14 cellular contexts compared by ENCODE assay signal in genomic region chrX:49345402-49345801, GRCh38. TPM values are rescaled to one million over a fixed set of nuclear protein-coding genes. Genes with fewer than 3 reads are reported as not detected.
"Had no signal": no experiment of that assay in that cellular context is flagged by ENCODE, and none has a peak within 500 bp of the region (broad histone marks: within the 10 kb centered on the region; RNA-seq: fewer than 3 reads in every experiment).

No MANE protein-coding gene starts in this region.

RNA-seq across cellular contexts. Expression of gene GAGE13, which starts 14.0 kb away (rescaled TPM):
- total RNA-seq: activated B cell treated with CpG ODN at 0.5 μM for 24 hours; activated CD4-positive, alpha-beta memory T cell treated with anti-CD3 and anti-CD28 coated beads for 36 hours; activated CD4-positive, alpha-beta memory T cell treated with anti-CD3 and anti-CD28 coated beads, Interleukin-2, amount 10 ng/mL, durations not matched to agents 7 days and 5 days; activated CD4-positive, alpha-beta T cell treated with anti-CD3 and anti-CD28 coated beads for 36 hours; activated CD4-positive, alpha-beta T cell treated with anti-CD3 and anti-CD28 coated beads, Interleukin-2, amount 10 ng/mL, durations not matched to agents 7 days and 5 days; activated CD8-positive, alpha-beta memory T cell treated with anti-CD3 and anti-CD28 coated beads for 36 hours; activated CD8-positive, alpha-beta memory T cell treated with anti-CD3 and anti-CD28 coated beads, Interleukin-2, amount 10 ng/mL, durations not matched to agents 7 days and 5 days; activated CD8-positive, alpha-beta T cell treated with anti-CD3 and anti-CD28 coated beads for 36 hours; activated CD8-positive, alpha-beta T cell treated with anti-CD3 and anti-CD28 coated beads, Interleukin-2, amount 10 ng/mL, durations not matched to agents 7 days and 5 days; T-cell; T-helper 1 cell treated with Interleukin-12 subunit alpha and Interleukin-12 subunit beta and Interleukin-4 antibody, amounts not matched to agents 30 ng/mL and 1 ng/mL, for 36 hours; T-helper 17 cell; T-helper 2 cell treated with Interferon-gamma antibody and Interleukin-4, amounts not matched to agents 100 ng/mL and 5 ng/mL, for 36 hours; WTC11 had no signal

RNA-seq across cellular contexts. Expression of gene GAGE12J, which starts 23.6 kb away (rescaled TPM):
- total RNA-seq: activated B cell treated with CpG ODN at 0.5 μM for 24 hours; activated CD4-positive, alpha-beta memory T cell treated with anti-CD3 and anti-CD28 coated beads for 36 hours; activated CD4-positive, alpha-beta memory T cell treated with anti-CD3 and anti-CD28 coated beads, Interleukin-2, amount 10 ng/mL, durations not matched to agents 7 days and 5 days; activated CD4-positive, alpha-beta T cell treated with anti-CD3 and anti-CD28 coated beads for 36 hours; activated CD4-positive, alpha-beta T cell treated with anti-CD3 and anti-CD28 coated beads, Interleukin-2, amount 10 ng/mL, durations not matched to agents 7 days and 5 days; activated CD8-positive, alpha-beta memory T cell treated with anti-CD3 and anti-CD28 coated beads for 36 hours; activated CD8-positive, alpha-beta memory T cell treated with anti-CD3 and anti-CD28 coated beads, Interleukin-2, amount 10 ng/mL, durations not matched to agents 7 days and 5 days; activated CD8-positive, alpha-beta T cell treated with anti-CD3 and anti-CD28 coated beads for 36 hours; activated CD8-positive, alpha-beta T cell treated with anti-CD3 and anti-CD28 coated beads, Interleukin-2, amount 10 ng/mL, durations not matched to agents 7 days and 5 days; T-cell; T-helper 1 cell treated with Interleukin-12 subunit alpha and Interleukin-12 subunit beta and Interleukin-4 antibody, amounts not matched to agents 30 ng/mL and 1 ng/mL, for 36 hours; T-helper 17 cell; T-helper 2 cell treated with Interferon-gamma antibody and Interleukin-4, amounts not matched to agents 100 ng/mL and 5 ng/mL, for 36 hours; WTC11 had no signal

RNA-seq across cellular contexts. Expression of gene GAGE10, which starts 42.0 kb away (rescaled TPM):
- total RNA-seq: activated B cell treated with CpG ODN at 0.5 μM for 24 hours; activated CD4-positive, alpha-beta memory T cell treated with anti-CD3 and anti-CD28 coated beads for 36 hours; activated CD4-positive, alpha-beta memory T cell treated with anti-CD3 and anti-CD28 coated beads, Interleukin-2, amount 10 ng/mL, durations not matched to agents 7 days and 5 days; activated CD4-positive, alpha-beta T cell treated with anti-CD3 and anti-CD28 coated beads for 36 hours; activated CD4-positive, alpha-beta T cell treated with anti-CD3 and anti-CD28 coated beads, Interleukin-2, amount 10 ng/mL, durations not matched to agents 7 days and 5 days; activated CD8-positive, alpha-beta memory T cell treated with anti-CD3 and anti-CD28 coated beads for 36 hours; activated CD8-positive, alpha-beta memory T cell treated with anti-CD3 and anti-CD28 coated beads, Interleukin-2, amount 10 ng/mL, durations not matched to agents 7 days and 5 days; activated CD8-positive, alpha-beta T cell treated with anti-CD3 and anti-CD28 coated beads for 36 hours; activated CD8-positive, alpha-beta T cell treated with anti-CD3 and anti-CD28 coated beads, Interleukin-2, amount 10 ng/mL, durations not matched to agents 7 days and 5 days; T-helper 1 cell treated with Interleukin-12 subunit alpha and Interleukin-12 subunit beta and Interleukin-4 antibody, amounts not matched to agents 30 ng/mL and 1 ng/mL, for 36 hours; T-helper 17 cell; T-helper 2 cell treated with Interferon-gamma antibody and Interleukin-4, amounts not matched to agents 100 ng/mL and 5 ng/mL, for 36 hours; WTC11 had no signal
